Comparison of ENCODE assay signal across 12 cellular contexts in the genomic region with DNA sequence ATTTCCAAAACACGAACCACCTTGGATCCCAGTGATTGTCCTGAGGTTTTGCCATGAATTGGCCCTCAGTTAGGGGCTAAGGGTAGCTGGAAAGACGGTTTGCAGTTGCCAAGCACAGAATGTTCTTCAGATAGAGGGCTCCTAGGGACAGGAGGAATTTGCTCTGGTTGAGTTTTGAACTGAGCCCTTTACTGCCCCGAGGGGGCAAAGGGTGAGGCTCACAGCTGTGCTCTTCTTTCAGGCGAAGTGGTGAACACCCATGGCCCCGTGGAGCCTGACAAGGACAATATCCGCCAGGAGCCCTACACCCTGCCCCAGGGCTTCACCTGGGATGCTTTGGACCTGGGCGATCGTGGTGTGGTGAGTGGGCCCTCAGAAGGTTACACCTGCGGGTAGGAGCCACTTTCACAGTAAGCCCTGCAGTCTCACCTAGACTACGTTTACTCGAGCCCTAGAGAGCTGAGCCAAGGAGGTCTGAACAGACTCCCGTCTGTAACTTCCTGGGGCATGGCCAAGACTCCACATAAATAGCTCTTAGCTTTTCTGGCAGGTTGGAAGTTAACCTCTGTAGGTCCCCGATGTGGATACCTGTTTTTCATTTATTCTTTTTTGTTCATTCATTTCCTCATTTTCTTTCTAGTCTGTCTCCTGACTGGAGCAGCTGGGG. TPM values are rescaled to one million over a fixed set of nuclear protein-coding genes. Genes with fewer than 3 reads are reported as not detected.
DNase-seq lines count a peak whose midpoint lies in the region; ATAC-seq and TF ChIP-seq lines count a peak whose summit lies in the region.
"Had no signal": no experiment of that assay in that cellular context is flagged by ENCODE, and none has a peak within 500 bp of the region (broad histone marks: within the 10 kb centered on the region; RNA-seq: fewer than 3 reads in every experiment).

No MANE protein-coding gene starts in this region.

- H3K27ac ChIP-seq in colonic mucosa (peak overlapping the region; percentile 70), right lobe of liver (peak overlapping the region; percentile 60 to 83 (median 79)), subcutaneous abdominal adipose tissue (ENCODE audit: low read depth, low read length) (peak overlapping the region; percentile 77)

- H3K9ac ChIP-seq in colonic mucosa (ENCODE audit: low read depth in 2 of 2, low read length in 2 of 2) (peak overlapping the region in 1 of 2 donors; percentile 17), subcutaneous abdominal adipose tissue (ENCODE audit: low read length in 5 of 5) (peak overlapping the region in 4 of 5 donors; percentile 3 to 42 (median 28))

- 32% methylated on average over 3 of the region's 13 CpGs for WGBS in right lobe of liver (ENCODE audit: insufficient coverage, low coverage, low lambda C conversion rate, missing lambda C conversion rate)

- TF ChIP-seq POLR2A in right lobe of liver (IDR thresholded peaks at IDR 0.05), result no peak

- H3K4me1 ChIP-seq in colonic mucosa (no peaks in the 10 kb centered on the region), right lobe of liver (peaks cover 0 to 42% (median 19%) of the 10 kb centered on the region in 4 donors), subcutaneous abdominal adipose tissue (ENCODE audit: control insufficient read depth in 5 of 5, insufficient read depth in 5 of 5, low read length in 5 of 5) (peaks cover 9 to 40% (median 36%) of the 10 kb centered on the region in 5 donors)

- POLR2A ChIA-PET in activated CD4-positive, alpha-beta T cell treated with anti-CD3 and anti-CD28 coated beads, Interleukin-2, amount 10 ng/mL, durations not matched to agents 7 days and 5 days (lab: Charles Lee), result no interaction called here

- no peak overlapping the region for H3K4me3 Mint-ChIP-seq in activated CD4-positive, alpha-beta T cell treated with anti-CD3 and anti-CD28 coated beads, Interleukin-2, amount 10 ng/mL, durations not matched to agents 7 days and 5 days
- H3K4me3 Mint-ChIP-seq: naive thymus-derived CD4-positive, alpha-beta T cell had no signal

- CTCF ChIA-PET in activated CD4-positive, alpha-beta T cell treated with anti-CD3 and anti-CD28 coated beads, Interleukin-2, amount 10 ng/mL, durations not matched to agents 7 days and 5 days (lab: Charles Lee), result interaction anchor here (0.6 to 5.0 kb wide), 4 partner anchors 8 to 276 kb away, joined by 3 to 18 read pairs (median 4); a partner anchor contains a TSS

- H3K9me3 Mint-ChIP-seq in activated CD4-positive, alpha-beta T cell treated with anti-CD3 and anti-CD28 coated beads, Interleukin-2, amount 10 ng/mL, durations not matched to agents 7 days and 5 days, result no peaks in the 10 kb centered on the region
- H3K9me3 Mint-ChIP-seq: naive thymus-derived CD4-positive, alpha-beta T cell had no signal

- no peaks in the 10 kb centered on the region for H3K27me3 ChIP-seq in colonic mucosa
- H3K27me3 ChIP-seq in right lobe of liver, result no peaks in the 10 kb centered on the region
- H3K27me3 ChIP-seq in subcutaneous abdominal adipose tissue (ENCODE audit: control insufficient read depth in 5 of 5, insufficient read depth in 4 of 5, low read length in 5 of 5), result no peaks in the 10 kb centered on the region

- DNase-seq in NCI-H2029 (lab: John Stamatoyannopoulos, UW) (peak; percentile 24), colonic mucosa (no peak), right lobe of liver (peak in 2 of 3 donors; percentile 65 to 69), middle frontal gyrus (ENCODE audit: extremely low spot score, low spot score) (no peak)
- DNase-seq in activated CD4-positive, alpha-beta T cell treated with anti-CD3 and anti-CD28 coated beads, Interleukin-2, amount 10 ng/mL, durations not matched to agents 7 days and 5 days, result no peak
- DNase-seq: activated T-cell treated with anti-CD3 and anti-CD28 coated beads, Interleukin-2, amount 50 U/mL, for 48 hours; DMS 273 treated with DMSO at 0.1 percent for 48 hours; naive thymus-derived CD4-positive, alpha-beta T cell; NCI-H2171 treated with DMSO at 0.1 percent for 48 hours had no signal

- ATAC-seq in right lobe of liver (peak; percentile 26 to 79 (median 76)), GM18858 (IDR thresholded peaks at IDR 0.05; ENCODE audit: unreplicated experiment) (no peak), HG03280 (IDR thresholded peaks at IDR 0.05; ENCODE audit: unreplicated experiment) (no peak)
- ATAC-seq: naive thymus-derived CD4-positive, alpha-beta T cell had no signal

- TF ChIP-seq CTCF in colonic mucosa (IDR thresholded peaks at IDR 0.05), result no peak
- TF ChIP-seq CTCF in right lobe of liver (IDR thresholded peaks at IDR 0.05), result no peak

- intact Hi-C loops in colonic mucosa (cut with DNase I) (no loop called here), right lobe of liver (cut with DNase I) (no loop called here)

- H3K4me1 Mint-ChIP-seq in activated CD4-positive, alpha-beta T cell treated with anti-CD3 and anti-CD28 coated beads, Interleukin-2, amount 10 ng/mL, durations not matched to agents 7 days and 5 days, result peaks cover 4% of the 10 kb centered on the region

- H3K36me3 Mint-ChIP-seq in activated CD4-positive, alpha-beta T cell treated with anti-CD3 and anti-CD28 coated beads, Interleukin-2, amount 10 ng/mL, durations not matched to agents 7 days and 5 days (ENCODE audit: low read depth), result peaks cover 60% of the 10 kb centered on the region

- no peaks in the 10 kb centered on the region for H3K36me3 ChIP-seq in colonic mucosa
- H3K36me3 ChIP-seq in right lobe of liver, result peaks cover 0 to 69% (median 23%) of the 10 kb centered on the region in 4 donors
- peaks cover 4 to 91% (median 67%) of the 10 kb centered on the region in 5 donors for H3K36me3 ChIP-seq in subcutaneous abdominal adipose tissue (ENCODE audit: control insufficient read depth in 5 of 5, insufficient read depth in 5 of 5, low read length in 5 of 5)

- H3K27ac Mint-ChIP-seq in activated CD4-positive, alpha-beta T cell treated with anti-CD3 and anti-CD28 coated beads, Interleukin-2, amount 10 ng/mL, durations not matched to agents 7 days and 5 days, result no peak overlapping the region

- H3K4me3 ChIP-seq in colonic mucosa (no peak overlapping the region), right lobe of liver (no peak overlapping the region), subcutaneous abdominal adipose tissue (ENCODE audit: low read depth in 1 of 5, low read length in 5 of 5) (no peak overlapping the region)

- H3K9me3 ChIP-seq in colonic mucosa (no peaks in the 10 kb centered on the region), right lobe of liver (no peaks in the 10 kb centered on the region), subcutaneous abdominal adipose tissue (ENCODE audit: control insufficient read depth in 5 of 5, low read length in 5 of 5) (no peaks in the 10 kb centered on the region)

- H3K27me3 Mint-ChIP-seq in activated CD4-positive, alpha-beta T cell treated with anti-CD3 and anti-CD28 coated beads, Interleukin-2, amount 10 ng/mL, durations not matched to agents 7 days and 5 days, result no peaks in the 10 kb centered on the region
- H3K27me3 Mint-ChIP-seq: naive thymus-derived CD4-positive, alpha-beta T cell had no signal

RNA-seq across cellular contexts. Expression of a gene that starts 32.5 kb away (rescaled TPM):
- total RNA-seq in colonic mucosa, result 100 to 1,000 TPM in 1 of 2 donors, 10 to 100 TPM in 1; 68.0 to 127 TPM
- total RNA-seq in right lobe of liver, result 10 to 100 TPM; 50.8 to 76.7 (median 72.0) TPM
- total RNA-seq in activated CD4-positive, alpha-beta T cell treated with anti-CD3 and anti-CD28 coated beads, Interleukin-2, amount 10 ng/mL, durations not matched to agents 7 days and 5 days, result 100 to 1,000 TPM; 118 to 138 TPM

RNA-seq across cellular contexts. Expression of a gene that starts 38.7 kb away (rescaled TPM):
- total RNA-seq in colonic mucosa (100 to 1,000 TPM; 300 to 312 TPM), right lobe of liver (10 to 100 TPM in 1 of 6 experiments, 1 to 10 TPM in 5; 2.0 to 26.4 (median 3.0) TPM)
- 1 to 10 TPM; 3.0 to 4.1 TPM for total RNA-seq in activated CD4-positive, alpha-beta T cell treated with anti-CD3 and anti-CD28 coated beads, Interleukin-2, amount 10 ng/mL, durations not matched to agents 7 days and 5 days

RNA-seq across cellular contexts. Expression of a gene that starts 41.9 kb away (rescaled TPM):
- total RNA-seq in colonic mucosa (10 to 100 TPM; 13.0 to 16.6 TPM), right lobe of liver (10 to 100 TPM; 24.0 to 78.9 (median 56.9) TPM)
- total RNA-seq in activated CD4-positive, alpha-beta T cell treated with anti-CD3 and anti-CD28 coated beads, Interleukin-2, amount 10 ng/mL, durations not matched to agents 7 days and 5 days, result 10 to 100 TPM; 18.4 to 19.7 TPM

RNA-seq across cellular contexts. Expression of a gene that starts 42.1 kb away (rescaled TPM):
- total RNA-seq in colonic mucosa (10 to 100 TPM; 20.2 to 46.8 TPM), right lobe of liver (10 to 100 TPM; 13.2 to 20.6 (median 16.6) TPM)
- total RNA-seq in activated CD4-positive, alpha-beta T cell treated with anti-CD3 and anti-CD28 coated beads, Interleukin-2, amount 10 ng/mL, durations not matched to agents 7 days and 5 days, result 10 to 100 TPM; 36.5 to 38.6 TPM

RNA-seq across cellular contexts. Expression of a gene that starts 54.7 kb away (rescaled TPM):
- total RNA-seq in colonic mucosa, result 10 to 100 TPM; 37.0 to 38.4 TPM
- 10 to 100 TPM; 14.0 to 27.1 (median 19.6) TPM for total RNA-seq in right lobe of liver
- 10 to 100 TPM; 30.5 TPM for total RNA-seq in activated CD4-positive, alpha-beta T cell treated with anti-CD3 and anti-CD28 coated beads, Interleukin-2, amount 10 ng/mL, durations not matched to agents 7 days and 5 days

Comparison
In these comparisons a context has a peak if more than half of its experiments do, and no peak if none do; other contexts are left out.
1. DNase-seq: peak in NCI-H2029 (single experiment) and right lobe of liver (2 of 3); none in colonic mucosa (single experiment), middle frontal gyrus (single experiment) and activated CD4-positive, alpha-beta T cell treated with anti-CD3 and anti-CD28 coated beads, Interleukin-2, amount 10 ng/mL, durations not matched to agents 7 days and 5 days (single experiment).
2. ATAC-seq: peak in right lobe of liver (4 of 4); none in GM18858 (single experiment) and HG03280 (single experiment).
3. RNA of a gene that starts 38.7 kb away (total RNA-seq): 300 to 312 TPM in colonic mucosa; 3.0 to 4.1 TPM in activated CD4-positive, alpha-beta T cell treated with anti-CD3 and anti-CD28 coated beads, Interleukin-2, amount 10 ng/mL, durations not matched to agents 7 days and 5 days and 2.0 to 26.4 TPM in right lobe of liver; every median in the first group is over 10 times any median in the second.
4. Peak in every context shown above with its lines, with median percentiles within 50 percentile points of each other: H3K27ac ChIP-seq.